ENCODE assay signal across 8 cellular contexts in the genomic region with DNA sequence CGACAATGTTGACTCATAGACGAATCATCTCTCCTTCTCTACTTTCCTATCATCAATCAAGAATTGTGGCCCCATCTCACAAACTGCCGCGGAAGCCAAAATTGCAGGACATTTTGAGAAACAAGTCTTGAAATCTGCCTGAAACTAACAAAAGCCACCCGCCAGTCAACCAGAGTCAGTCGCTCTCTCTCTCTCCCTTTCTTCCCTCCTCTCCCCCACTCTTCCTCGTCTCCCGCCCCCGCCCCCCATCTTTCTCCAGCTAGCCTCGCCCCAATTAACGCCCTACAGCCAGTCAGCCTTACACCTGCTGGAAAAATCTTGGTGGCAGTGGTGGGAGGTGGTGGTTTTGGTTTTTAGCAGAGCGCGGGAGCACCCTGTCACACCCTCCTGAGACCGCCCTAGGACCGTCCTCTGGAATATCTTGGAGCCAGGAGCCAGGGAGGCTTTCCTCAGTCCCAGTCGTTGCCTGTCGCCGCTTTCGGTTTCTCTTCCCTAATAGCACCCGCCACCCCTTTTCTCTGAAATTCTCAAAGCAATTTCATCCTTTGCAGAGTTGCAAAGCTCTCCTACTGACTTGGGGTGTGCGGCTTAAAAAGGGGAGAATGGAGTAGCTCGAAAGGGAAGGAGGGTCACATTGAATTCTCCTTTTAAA.
DNase-seq lines count a peak whose midpoint lies in the region; ATAC-seq, FAIRE-seq and TF ChIP-seq lines count a peak whose summit lies in the region.

No MANE protein-coding gene starts in this region.

- no peak overlapping the region for H3K18ac ChIP-seq in mesenchymal stem cell (ENCODE audit: low read depth in 1 of 2, low read length in 2 of 2)

- peaks cover 4% of the 10 kb centered on the region for H3K4me1 ChIP-seq in ACC112 (ENCODE audit: control insufficient read depth, insufficient read depth, low read length, unreplicated experiment)
- peaks cover 21% of the 10 kb centered on the region for H3K4me1 ChIP-seq in adipocyte (ENCODE audit: control insufficient read depth, insufficient read depth, low read length)
- H3K4me1 ChIP-seq in mesenchymal stem cell (ENCODE audit: control insufficient read depth, insufficient read depth, low read depth, low read length): peaks cover 22% of the 10 kb centered on the region

- TF ChIP-seq CTCF in HL-60 (IDR thresholded peaks at IDR 0.05; ENCODE audit: insufficient read depth, low read length): no peak

- no peak overlapping the region for H2BK120ac ChIP-seq in mesenchymal stem cell (ENCODE audit: low read depth, low read length)

- H3K4me3 ChIP-seq in ACC112 (ENCODE audit: low read depth, low read length): peak overlapping the region; percentile 70
- peak overlapping the region; percentile 34 for H3K4me3 ChIP-seq in HL-60 (replicated peaks; ENCODE audit: insufficient read depth, low read length)
- peak overlapping the region; percentile 28 for H3K4me3 ChIP-seq in adipocyte (ENCODE audit: low read length)
- H3K4me3 ChIP-seq in mesenchymal stem cell (ENCODE audit: insufficient read depth in 1 of 2, low read depth in 1 of 2, low read length in 2 of 2): peak overlapping the region; percentile 27 to 68

- peak overlapping the region in 1 of 2 experiments; percentile 60 for H2BK12ac ChIP-seq in mesenchymal stem cell (ENCODE audit: low read length in 2 of 2)

- H2BK5ac ChIP-seq in mesenchymal stem cell (ENCODE audit: low read depth, low read length, poor library complexity, severe bottlenecking): no peak overlapping the region

- no peak overlapping the region for H4K8ac ChIP-seq in mesenchymal stem cell (ENCODE audit: low read length)

- H3K9me3 ChIP-seq in adipocyte (ENCODE audit: control insufficient read depth, low read length) (peaks cover 2% of the 10 kb centered on the region), mesenchymal stem cell (ENCODE audit: control insufficient read depth, low read length) (no peaks in the 10 kb centered on the region)

- no peaks in the 10 kb centered on the region for H3K79me2 ChIP-seq in ACC112 (ENCODE audit: control insufficient read depth, insufficient read depth, low read length, unreplicated experiment)

- H3K4ac ChIP-seq in mesenchymal stem cell (ENCODE audit: low read depth in 1 of 2, low read length in 2 of 2): no peak overlapping the region

- no peak for FAIRE-seq in urothelium cell line (lab: Jason Lieb, UNC)

- H3K36me3 ChIP-seq in ACC112 (ENCODE audit: insufficient read depth, low read length) (no peaks in the 10 kb centered on the region), adipocyte (ENCODE audit: control insufficient read depth, insufficient read depth, low read length, severe bottlenecking) (no peaks in the 10 kb centered on the region), mesenchymal stem cell (ENCODE audit: control insufficient read depth in 1 of 2, insufficient read depth in 2 of 2, low read depth in 1 of 2, low read length in 2 of 2) (no peaks in the 10 kb centered on the region)

- WGBS in mesenchymal stem cell: under 1% methylated on average over 12 of the region's 22 CpGs

- H3K14ac ChIP-seq in mesenchymal stem cell (ENCODE audit: low read length in 2 of 2): no peak overlapping the region

- H3K9ac ChIP-seq in adipocyte (ENCODE audit: low read length) (no peak overlapping the region), mesenchymal stem cell (ENCODE audit: low read length) (no peak overlapping the region)

- H3K27ac ChIP-seq in ACC112 (ENCODE audit: low read depth, low read length) (no peak overlapping the region), HL-60 (replicated peaks) (no peak overlapping the region), mesenchymal stem cell (ENCODE audit: low read length, poor library complexity, severe bottlenecking) (no peak overlapping the region)

- H3K27me3 ChIP-seq in ACC112 (ENCODE audit: insufficient read depth, low read length) (peaks cover 87% of the 10 kb centered on the region), HL-60 (ENCODE audit: insufficient read depth, poor library complexity, severe bottlenecking) (peaks cover 68% of the 10 kb centered on the region), adipocyte (replicated peaks; ENCODE audit: control insufficient read depth, insufficient read depth, low read length) (peaks cover 72% of the 10 kb centered on the region), mesenchymal stem cell (ENCODE audit: control insufficient read depth in 1 of 2, insufficient read depth in 1 of 2, low read length in 2 of 2) (peaks cover 85 to 86% of the 10 kb centered on the region in 2 experiments)

- H3K4me2 ChIP-seq in mesenchymal stem cell (ENCODE audit: low read length, poor library complexity, severe bottlenecking): peak overlapping the region; percentile 35

- H2BK15ac ChIP-seq in mesenchymal stem cell (ENCODE audit: low read depth, poor library complexity, severe bottlenecking): no peak overlapping the region

- ATAC-seq in GM21528 (IDR thresholded peaks at IDR 0.05; ENCODE audit: low FRiP score, unreplicated experiment) (no peak), HG03108 (IDR thresholded peaks at IDR 0.05; ENCODE audit: unreplicated experiment) (no peak)

- no peak for DNase-seq in HL-60 (ENCODE audit: low read depth in 1 of 2, low spot score in 1 of 2)
- DNase-seq in adipocyte (ENCODE audit: low read depth): peak; percentile 7
- peak; percentile 52 for DNase-seq in mesenchymal stem cell
- peak; percentile 52 for DNase-seq in urothelium cell line (ENCODE audit: low spot score)
- DNase-seq in NK-92 (lab: John Stamatoyannopoulos, UW; ENCODE audit: unreplicated experiment): no peak

- H4K91ac ChIP-seq in mesenchymal stem cell (ENCODE audit: low read length): no peak overlapping the region

- H3K23ac ChIP-seq in mesenchymal stem cell (ENCODE audit: low read length in 2 of 2): no peak overlapping the region

- H2AFZ ChIP-seq in ACC112 (ENCODE audit: low read length, unreplicated experiment) (no peak overlapping the region), mesenchymal stem cell (ENCODE audit: low read depth, low read length) (no peak overlapping the region)

- no peak overlapping the region for H2AK5ac ChIP-seq in mesenchymal stem cell (ENCODE audit: low read length, severe bottlenecking)

- no peaks in the 10 kb centered on the region for H3K79me1 ChIP-seq in mesenchymal stem cell (replicated peaks; ENCODE audit: low read length, poor library complexity, severe bottlenecking)

Comparison
In these comparisons a context has a peak if more than half of its experiments do, and no peak if none do; other contexts are left out.
1. DNase-seq: peak in adipocyte (single experiment), mesenchymal stem cell (single experiment) and urothelium cell line (single experiment); none in HL-60 (0 of 2) and NK-92 (single experiment).
2. Peak in every context shown above with its lines, with median percentiles within 50 percentile points of each other: H3K4me3 ChIP-seq.